ENCODE assay signal across 11 cellular contexts in genomic region chr10:94076325-94076841, GRCh38.
DNase-seq lines count a peak whose midpoint lies in the region; TF ChIP-seq lines count a peak whose summit lies in the region.
"Had no signal": no experiment of that assay in that cellular context is flagged by ENCODE, and none has a peak within 500 bp of the region (broad histone marks: within the 10 kb centered on the region; RNA-seq: fewer than 3 reads in every experiment).

No MANE protein-coding gene starts in this region.

- POLR2A ChIA-PET in HEK293T (lab: Yijun Ruan, JAX), result no interaction called here

- H3K27ac Mint-ChIP-seq in activated naive CD4-positive, alpha-beta T cell treated with anti-CD3 and anti-CD28 coated beads for 36 hours, result no peak overlapping the region
- H3K27ac Mint-ChIP-seq: activated B cell treated with CpG ODN at 0.5 μM for 24 hours, IgD-negative memory B cell had no signal

- H3K4me1 Mint-ChIP-seq in activated naive CD4-positive, alpha-beta T cell treated with anti-CD3 and anti-CD28 coated beads for 36 hours (ENCODE audit: low read depth), result no peaks in the 10 kb centered on the region
- H3K4me1 Mint-ChIP-seq: activated B cell treated with CpG ODN at 0.5 μM for 24 hours, IgD-negative memory B cell had no signal

- WGBS in stomach, 5 donors, result 34 to 56% (median 45%) methylated on average over 2 of the region's 2 CpGs

- peak in 4 of 7 experiments; percentile 19 to 42 (median 26) for TF ChIP-seq CTCF in stomach (IDR thresholded peaks at IDR 0.05)

- H3K4me1 ChIP-seq in stomach, result peaks cover 0 to 28% (median 8%) of the 10 kb centered on the region in 4 donors

- TF ChIP-seq EP300 in stomach (IDR thresholded peaks at IDR 0.05), result no peak

- H3K9me3 ChIP-seq in stomach, result peaks cover 0 to 2% (median 0%) of the 10 kb centered on the region in 4 donors

- no peaks in the 10 kb centered on the region for H3K27me3 ChIP-seq in stomach

- peak overlapping the region in 1 of 5 donors; percentile 15 for H3K27ac ChIP-seq in stomach

- H3K9me3 Mint-ChIP-seq in activated naive CD4-positive, alpha-beta T cell treated with anti-CD3 and anti-CD28 coated beads for 36 hours, result no peaks in the 10 kb centered on the region
- H3K9me3 Mint-ChIP-seq: activated B cell treated with CpG ODN at 0.5 μM for 24 hours had no signal

- H3K36me3 Mint-ChIP-seq in activated naive CD4-positive, alpha-beta T cell treated with anti-CD3 and anti-CD28 coated beads for 36 hours (ENCODE audit: low read depth), result no peaks in the 10 kb centered on the region

- TF ChIP-seq POLR2A in stomach (IDR thresholded peaks at IDR 0.05), result no peak

- CTCF ChIA-PET in HEK293T (lab: Yijun Ruan, JAX), result interaction anchor here (1.0 kb wide), 1 partner anchor 10 kb away, joined by 4 read pairs; no protein-coding TSS in a partner anchor
- CTCF ChIA-PET in activated naive CD4-positive, alpha-beta T cell treated with anti-CD3 and anti-CD28 coated beads for 36 hours (lab: Charles Lee), result interaction anchor here (0.5 to 0.6 kb wide), 2 partner anchors 180 to 368 kb away, joined by 3 to 5 read pairs; no protein-coding TSS in a partner anchor

- intact Hi-C loops in stomach (cut with DNase I; ENCODE audit: low total_unique reads), result no loop called here
- intact Hi-C loops in activated naive CD4-positive, alpha-beta T cell treated with anti-CD3 and anti-CD28 coated beads for 36 hours (cut with micrococcal nuclease), result no loop called here
- intact Hi-C loops in posterior cingulate gyrus (cut with DNase I), result loop anchor here (2.0 kb wide), 1 partner anchor 244 kb away; no protein-coding TSS in a partner anchor

- H3K4me3 Mint-ChIP-seq in activated naive CD4-positive, alpha-beta T cell treated with anti-CD3 and anti-CD28 coated beads for 36 hours, result no peak overlapping the region
- H3K4me3 Mint-ChIP-seq: activated B cell treated with CpG ODN at 0.5 μM for 24 hours, IgD-negative memory B cell had no signal

- no peak overlapping the region for H3K4me3 ChIP-seq in stomach

- peaks cover 9% of the 10 kb centered on the region for H3K27me3 Mint-ChIP-seq in activated naive CD4-positive, alpha-beta T cell treated with anti-CD3 and anti-CD28 coated beads for 36 hours (ENCODE audit: low read depth)

- peak; percentile 42 for DNase-seq in HEK293T (ENCODE audit: extremely low spot score)
- DNase-seq in astrocyte of the hippocampus (ENCODE audit: low read depth, low spot score), result peak; percentile 78
- peak; percentile 38 for DNase-seq in iPS-NIHi7 (ENCODE audit: extremely low spot score)
- DNase-seq in stomach, result no peak
- no peak for DNase-seq in Kasumi-1 (lab: John Stamatoyannopoulos, UW)
- no peak for DNase-seq in activated naive CD4-positive, alpha-beta T cell treated with anti-CD3 and anti-CD28 coated beads for 36 hours
- no peak for DNase-seq in epidermal melanocyte (ENCODE audit: insufficient read length, low spot score)
- no peak for DNase-seq in posterior cingulate gyrus
- DNase-seq: activated B cell treated with CpG ODN at 0.5 μM for 24 hours; effector CD4-positive, alpha-beta T cell had no signal

- no peaks in the 10 kb centered on the region for H3K36me3 ChIP-seq in stomach

TF ChIP-seq in HEK293T, 16 proteins besides CTCF, POLR2A, EP300 and RAD21:
- TF ChIP-seq HDGF (IDR thresholded peaks at IDR 0.05; ENCODE audit: borderline replicate concordance) (no peak), PKNOX1 (IDR thresholded peaks at IDR 0.05) (peak; percentile 57)

Comparison
In these comparisons a context has a peak if more than half of its experiments do, and no peak if none do; other contexts are left out.
1. DNase-seq: peak in HEK293T (single experiment), astrocyte of the hippocampus (single experiment) and iPS-NIHi7 (single experiment); none in stomach (single experiment), Kasumi-1 (0 of 2), activated naive CD4-positive, alpha-beta T cell treated with anti-CD3 and anti-CD28 coated beads for 36 hours (single experiment), epidermal melanocyte (single experiment) and posterior cingulate gyrus (0 of 10).